ENCODE assay signal across 1 cellular context in the genomic region with DNA sequence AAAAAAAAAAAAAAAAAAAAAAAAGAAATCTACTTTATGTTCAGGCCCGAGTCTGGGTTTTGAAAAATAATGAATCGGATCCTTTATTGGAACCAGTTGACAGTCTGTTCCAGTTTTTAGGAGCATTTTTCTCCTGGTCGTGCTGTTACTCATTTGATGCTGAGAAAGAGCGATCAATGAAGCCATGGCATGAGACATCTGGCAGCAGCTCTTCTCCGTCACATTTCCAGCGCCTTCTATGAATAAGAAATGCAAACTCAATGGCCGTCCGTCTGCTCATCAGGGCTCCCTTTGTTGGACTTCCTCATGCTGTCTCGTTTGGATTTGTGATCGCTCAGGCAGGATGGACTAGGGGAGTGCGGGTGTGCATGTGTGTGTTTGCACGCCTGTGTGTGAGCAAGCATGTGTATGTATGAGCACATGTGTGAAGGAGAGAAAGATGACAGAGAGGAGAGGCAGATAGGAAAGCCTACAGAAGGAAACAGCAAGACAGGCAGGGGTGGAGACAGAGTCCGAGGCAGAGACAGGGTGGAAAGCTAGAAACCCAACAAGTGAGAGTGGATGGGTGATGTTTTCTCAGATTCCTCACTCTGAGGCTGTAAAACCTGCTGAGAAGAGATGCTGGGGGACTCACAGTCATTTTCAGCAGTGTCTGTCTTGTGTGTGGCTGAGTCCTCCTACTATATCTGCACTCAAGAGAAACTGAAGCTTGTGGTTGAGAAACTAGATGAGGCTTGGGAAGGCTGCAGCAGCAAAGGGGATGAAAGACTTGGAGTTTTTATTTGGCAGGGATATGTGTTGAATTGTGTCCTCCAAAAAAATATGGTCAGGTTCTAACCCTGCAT.
TF ChIP-seq lines count a peak whose summit lies in the region.

No MANE protein-coding gene starts in this region.

TF ChIP-seq in H1, 55 proteins besides CTCF, POLR2A, EP300 and RAD21 (continued from another document):
- TF ChIP-seq TAF1 (IDR thresholded peaks at IDR 0.05; ENCODE audit: low read depth, low read length), result no peak
- TF ChIP-seq, protein P1, sequence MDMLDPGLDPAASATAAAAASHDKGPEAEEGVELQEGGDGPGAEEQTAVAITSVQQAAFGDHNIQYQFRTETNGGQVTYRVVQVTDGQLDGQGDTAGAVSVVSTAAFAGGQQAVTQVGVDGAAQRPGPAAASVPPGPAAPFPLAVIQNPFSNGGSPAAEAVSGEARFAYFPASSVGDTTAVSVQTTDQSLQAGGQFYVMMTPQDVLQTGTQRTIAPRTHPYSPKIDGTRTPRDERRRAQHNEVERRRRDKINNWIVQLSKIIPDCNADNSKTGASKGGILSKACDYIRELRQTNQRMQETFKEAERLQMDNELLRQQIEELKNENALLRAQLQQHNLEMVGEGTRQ (IDR thresholded peaks at IDR 0.05; ENCODE audit: low read length), result no peak
TF ChIP-seq in H1: peak in this region for 0.
